In genomic region chr4:113106076-113106475, GRCh38 we compare ENCODE assay signal across 8 cellular contexts. TPM values are rescaled to one million over a fixed set of nuclear protein-coding genes. Genes with fewer than 3 reads are reported as not detected.
DNase-seq lines count a peak whose midpoint lies in the region; ATAC-seq and TF ChIP-seq lines count a peak whose summit lies in the region.

No MANE protein-coding gene starts in this region.

- in situ Hi-C loops in GM23248 (cut with MboI) = loop anchor here (10.0 to 25.0 kb wide), 2 partner anchors 189 to 1281 kb away; no protein-coding TSS in a partner anchor

- peaks cover 3% of the 10 kb centered on the region; the same call in 1 of the 2 replicates for H3F3A ChIP-seq in GM23248 (ENCODE audit: insufficient read depth)

- no peak overlapping the region for H3K27ac Mint-ChIP-seq in activated T-helper 17 cell treated with anti-CD3 and anti-CD28 coated beads, Interleukin-2, amount 50 U/mL, for 72 hours

- no peaks in the 10 kb centered on the region for H3K79me2 ChIP-seq in GM23248 (ENCODE audit: insufficient read depth)

- H3K4me1 ChIP-seq in GM23248 (ENCODE audit: insufficient read depth) = peaks cover 10% of the 10 kb centered on the region

- H3K9ac ChIP-seq in GM23248 = no peak overlapping the region

- no peaks in the 10 kb centered on the region for H3K9me2 ChIP-seq in GM23248 (ENCODE audit: insufficient read depth)

- H2AFZ ChIP-seq in GM23248 = peak overlapping the region; percentile 65

- H3K4me3 ChIP-seq in GM23248 = no peak overlapping the region
- no peak overlapping the region for H3K4me3 ChIP-seq in fibroblast of mammary gland (ENCODE audit: control insufficient read depth, low read depth, low read length)
- no peak overlapping the region for H3K4me3 ChIP-seq in retinal pigment epithelial cell (ENCODE audit: low read length)

- H3K36me3 ChIP-seq in GM23248 (ENCODE audit: low read depth) = no peaks in the 10 kb centered on the region

- H3K27me3 Mint-ChIP-seq in activated T-helper 17 cell treated with anti-CD3 and anti-CD28 coated beads, Interleukin-2, amount 50 U/mL, for 72 hours = peaks cover 10% of the 10 kb centered on the region

- no peak overlapping the region for H3K27ac ChIP-seq in GM23248

- H3K9me3 ChIP-seq in GM23248 (ENCODE audit: low read depth) = no peaks in the 10 kb centered on the region

- H4K20me1 ChIP-seq in GM23248 (ENCODE audit: insufficient read depth) = no peaks in the 10 kb centered on the region

- H3K36me3 Mint-ChIP-seq in activated T-helper 17 cell treated with anti-CD3 and anti-CD28 coated beads, Interleukin-2, amount 50 U/mL, for 72 hours (ENCODE audit: low read depth) = no peaks in the 10 kb centered on the region

- peak; percentile 77 for DNase-seq in GM23248
- peak; percentile 26 for DNase-seq in NCI-H748 (lab: John Stamatoyannopoulos, UW; ENCODE audit: unreplicated experiment)
- peak; percentile 66 for DNase-seq in fibroblast of mammary gland (ENCODE audit: low read depth)
- peak; percentile 22 for DNase-seq in retinal pigment epithelial cell (ENCODE audit: low read depth)
- DNase-seq in activated gamma-delta T cell treated with Interleukin-2 at 50 U/mL for 16 hours = no peak
- no peak for DNase-seq in islet precursor cell
- DNase-seq in SKM-1 (lab: John Stamatoyannopoulos, UW; ENCODE audit: unreplicated experiment) = no peak

- H3K27me3 ChIP-seq in GM23248 (replicated peaks; ENCODE audit: insufficient read depth) = no peaks in the 10 kb centered on the region

- TF ChIP-seq CTCF in fibroblast of mammary gland (conservative IDR thresholded peaks at IDR 0.05; ENCODE audit: control insufficient read depth, insufficient read depth, low read depth, low read length) = peak; percentile 52
- peak; percentile 53 for TF ChIP-seq CTCF in retinal pigment epithelial cell (conservative IDR thresholded peaks at IDR 0.05; ENCODE audit: low read depth, low read length)

- H3K4me1 Mint-ChIP-seq in activated T-helper 17 cell treated with anti-CD3 and anti-CD28 coated beads, Interleukin-2, amount 50 U/mL, for 72 hours = no peaks in the 10 kb centered on the region

- no peaks in the 10 kb centered on the region for H3K9me3 Mint-ChIP-seq in activated T-helper 17 cell treated with anti-CD3 and anti-CD28 coated beads, Interleukin-2, amount 50 U/mL, for 72 hours

- WGBS in GM23248 (ENCODE audit: low coverage in 1 of 2, low lambda C conversion rate in 2 of 2, missing lambda C conversion rate in 2 of 2), 2 experiments = 35 to 38% methylated on average over 1 of the region's 1 CpG

- no peak overlapping the region for H3K4me2 ChIP-seq in GM23248 (ENCODE audit: unreplicated experiment)

- H3K4me3 Mint-ChIP-seq in activated T-helper 17 cell treated with anti-CD3 and anti-CD28 coated beads, Interleukin-2, amount 50 U/mL, for 72 hours = no peak overlapping the region

- ATAC-seq in activated T-helper 17 cell treated with anti-CD3 and anti-CD28 coated beads, Interleukin-2, amount 50 U/mL, for 72 hours (replicated peaks) = no peak

RNA-seq across cellular contexts. Expression of gene ANK2, which starts 56.6 kb away (rescaled TPM):
- 25.9 and 53.1 TPM in 2 replicates for total RNA-seq in GM23248 (2014; rRNA removed; shearing (Covaris generic))
- 8.8 and 10.9 TPM in 2 replicates for polyA plus RNA-seq in GM23248 (2016; fragmentation: Nextera tagmentation; extraction: Ambion mirVana)
- total RNA-seq in activated T-helper 17 cell treated with anti-CD3 and anti-CD28 coated beads, Interleukin-2, amount 50 U/mL, for 72 hours = 1 to 10 TPM in 1 of 2 donors, under 1 TPM in 1; 0.87 to 1.1 TPM

Comparison
In these comparisons a context has a peak if more than half of its experiments do, and no peak if none do; other contexts are left out.
1. DNase-seq: peak in GM23248 (single experiment), NCI-H748 (single experiment), fibroblast of mammary gland (single experiment) and retinal pigment epithelial cell (single experiment); none in activated gamma-delta T cell treated with Interleukin-2 at 50 U/mL for 16 hours (single experiment), islet precursor cell (single experiment) and SKM-1 (single experiment).
2. RNA of gene ANK2, which starts 56.6 kb away (total RNA-seq): 25.9 to 53.1 TPM in GM23248; 0.87 to 1.1 TPM in activated T-helper 17 cell treated with anti-CD3 and anti-CD28 coated beads, Interleukin-2, amount 50 U/mL, for 72 hours; every median in the first group is over 10 times any median in the second.